24 cellular contexts compared by ENCODE assay signal in genomic region chr20:32515631-32516101, GRCh38.
DNase-seq lines count a peak whose midpoint lies in the region; ATAC-seq, FAIRE-seq and TF ChIP-seq lines count a peak whose summit lies in the region.
"Had no signal": no experiment of that assay in that cellular context is flagged by ENCODE, and none has a peak within 500 bp of the region (broad histone marks: within the 10 kb centered on the region; RNA-seq: fewer than 3 reads in every experiment).

No MANE protein-coding gene starts in this region.

- peaks cover 0 to 2% (median 0%) of the 10 kb centered on the region in 8 donors for H3K9me3 Mint-ChIP-seq in CD4-positive, alpha-beta memory T cell
- no peaks in the 10 kb centered on the region for H3K9me3 Mint-ChIP-seq in effector memory CD8-positive, alpha-beta T cell
- no peaks in the 10 kb centered on the region for H3K9me3 Mint-ChIP-seq in naive thymus-derived CD8-positive, alpha-beta T cell
- H3K9me3 Mint-ChIP-seq: activated naive CD8-positive, alpha-beta T cell treated with anti-CD3 and anti-CD28 coated beads, Interleukin-2, amount 10 ng/mL, durations not matched to agents 7 days and 5 days; activated T-helper 1 cell treated with anti-CD3 and anti-CD28 coated beads, Interleukin-12 subunit alpha, Interleukin-12 subunit beta, Interleukin-2, Interleukin-4 antibody, amounts not matched to agents 30 ng/mL and 10 ng/mL and 1 ng/mL, durations not matched to agents 14 hours and 24 hours and 36 hours had no signal

- H3K4me2 ChIP-seq in BLaER1, result peak overlapping the region; percentile 96

- TF ChIP-seq POLR2A in upper lobe of left lung (IDR thresholded peaks at IDR 0.05), result no peak

- H3K4me1 ChIP-seq in BLaER1 (peaks cover 100% of the 10 kb centered on the region), upper lobe of left lung (peaks cover 34 to 47% (median 40%) of the 10 kb centered on the region in 4 donors)
- H3K4me1 ChIP-seq in CD4-positive, alpha-beta memory T cell (ENCODE audit: insufficient read depth, low read length), result peaks cover 42% of the 10 kb centered on the region

- no peak for DNase-seq in CD4-positive, alpha-beta memory T cell
- no peak for DNase-seq in effector memory CD8-positive, alpha-beta T cell
- no peak for DNase-seq in naive thymus-derived CD8-positive, alpha-beta T cell
- DNase-seq in urothelium cell line (ENCODE audit: low spot score), result no peak
- DNase-seq in DMS 273 treated with DMSO at 0.1 percent for 48 hours (lab: John Stamatoyannopoulos, UW), result no peak
- no peak for DNase-seq in upper lobe of left lung
- no peak for DNase-seq in D341Med (ENCODE audit: low spot score)
- DNase-seq: activated CD4-positive, alpha-beta T cell treated with anti-CD3 and anti-CD28 coated beads for 1 hour; activated naive CD8-positive, alpha-beta T cell treated with anti-CD3 and anti-CD28 coated beads, Interleukin-2, amount 10 ng/mL, durations not matched to agents 7 days and 5 days; central memory CD4-positive, alpha-beta T cell; dorsolateral prefrontal cortex; GF-D8; glutamatergic neuron; KBM-7; mesendoderm; NCI-H146; NCI-H510A; NK-92 treated with Interleukin-12 subunit alpha and Interleukin-12 subunit beta, amount 100 ng/mL, for 24 hours; spleen; stimulated activated CD4-positive, alpha-beta T cell treated with anti-CD3 and anti-CD28 coated beads, Interleukin-2, amount 100 ng/mL, for 48 hours had no signal

- no peaks in the 10 kb centered on the region; the same call in 1 of the 2 replicates for H4K20me1 ChIP-seq in BLaER1

- intact Hi-C loops in CD4-positive, alpha-beta memory T cell (cut with micrococcal nuclease), result no loop called here

- peaks cover 39 to 69% (median 57%) of the 10 kb centered on the region in 4 donors for H3K4me1 Mint-ChIP-seq in CD4-positive, alpha-beta memory T cell
- H3K4me1 Mint-ChIP-seq in effector memory CD8-positive, alpha-beta T cell (ENCODE audit: low read depth in 2 of 2), result peaks cover 27 to 45% of the 10 kb centered on the region in 2 donors
- H3K4me1 Mint-ChIP-seq in naive thymus-derived CD8-positive, alpha-beta T cell, result peaks cover 39 to 73% (median 68%) of the 10 kb centered on the region in 4 donors

- peak overlapping the region in 1 of 8 donors; percentile 20 for H3K4me3 Mint-ChIP-seq in CD4-positive, alpha-beta memory T cell
- H3K4me3 Mint-ChIP-seq in effector memory CD8-positive, alpha-beta T cell, result no peak overlapping the region
- H3K4me3 Mint-ChIP-seq in naive thymus-derived CD8-positive, alpha-beta T cell, result peak overlapping the region in 8 of 10 donors; percentile 30 to 94 (median 82)
- H3K4me3 Mint-ChIP-seq: activated naive CD8-positive, alpha-beta T cell treated with anti-CD3 and anti-CD28 coated beads, Interleukin-2, amount 10 ng/mL, durations not matched to agents 7 days and 5 days; activated T-helper 1 cell treated with anti-CD3 and anti-CD28 coated beads, Interleukin-12 subunit alpha, Interleukin-12 subunit beta, Interleukin-2, Interleukin-4 antibody, amounts not matched to agents 30 ng/mL and 10 ng/mL and 1 ng/mL, durations not matched to agents 14 hours and 24 hours and 36 hours had no signal

- H3K4me3 ChIP-seq in BLaER1 (no peak overlapping the region), upper lobe of left lung (no peak overlapping the region)
- no peak overlapping the region for H3K4me3 ChIP-seq in CD4-positive, alpha-beta memory T cell (ENCODE audit: low read length in 2 of 2)
- H3K4me3 ChIP-seq: dorsolateral prefrontal cortex, right atrium auricular region, spleen had no signal

- H3K27me3 Mint-ChIP-seq in CD4-positive, alpha-beta memory T cell, result no peaks in the 10 kb centered on the region
- no peaks in the 10 kb centered on the region for H3K27me3 Mint-ChIP-seq in effector memory CD8-positive, alpha-beta T cell
- no peaks in the 10 kb centered on the region for H3K27me3 Mint-ChIP-seq in naive thymus-derived CD8-positive, alpha-beta T cell
- H3K27me3 Mint-ChIP-seq: activated naive CD8-positive, alpha-beta T cell treated with anti-CD3 and anti-CD28 coated beads, Interleukin-2, amount 10 ng/mL, durations not matched to agents 7 days and 5 days had no signal

- peak overlapping the region in 4 of 7 donors; percentile 87 to 92 (median 90) for H3K27ac Mint-ChIP-seq in CD4-positive, alpha-beta memory T cell
- H3K27ac Mint-ChIP-seq in effector memory CD8-positive, alpha-beta T cell, result peak overlapping the region; percentile 54 to 96
- H3K27ac Mint-ChIP-seq in naive thymus-derived CD8-positive, alpha-beta T cell, result peak overlapping the region; percentile 67 to 98 (median 97)

- 79 to 83% methylated on average over 8 to 10 of the region's 10 CpGs for WGBS in upper lobe of left lung, 2 donors

- H3K36me3 Mint-ChIP-seq in CD4-positive, alpha-beta memory T cell, result peaks cover 53 to 61% of the 10 kb centered on the region in 2 donors
- peaks cover 35% of the 10 kb centered on the region for H3K36me3 Mint-ChIP-seq in effector memory CD8-positive, alpha-beta T cell (ENCODE audit: insufficient read depth)
- H3K36me3 Mint-ChIP-seq in naive thymus-derived CD8-positive, alpha-beta T cell, result peaks cover 0 to 73% (median 28%) of the 10 kb centered on the region in 3 donors

- H3K27me3 ChIP-seq in BLaER1, result no peaks in the 10 kb centered on the region
- no peaks in the 10 kb centered on the region for H3K27me3 ChIP-seq in CD4-positive, alpha-beta memory T cell (ENCODE audit: insufficient read depth, low read length)
- no peaks in the 10 kb centered on the region for H3K27me3 ChIP-seq in upper lobe of left lung
- H3K27me3 ChIP-seq: dorsolateral prefrontal cortex, right atrium auricular region, spleen had no signal

- ATAC-seq in effector memory CD8-positive, alpha-beta T cell (replicated peaks), result no peak
- ATAC-seq in naive thymus-derived CD8-positive, alpha-beta T cell, result no peak
- ATAC-seq in upper lobe of left lung (ENCODE audit: low FRiP score in 2 of 2), result no peak

- H3K27ac ChIP-seq in BLaER1 (no peak overlapping the region), upper lobe of left lung (peak overlapping the region in 2 of 4 donors; percentile 77 to 81)
- no peak overlapping the region for H3K27ac ChIP-seq in CD4-positive, alpha-beta memory T cell (ENCODE audit: low read depth, low read length)
- H3K27ac ChIP-seq: epithelial cell of prostate, right atrium auricular region had no signal

- no peak for TF ChIP-seq CTCF in upper lobe of left lung (IDR thresholded peaks at IDR 0.05)

- FAIRE-seq in urothelium cell line (lab: Jason Lieb, UNC), result no peak

- TF ChIP-seq EP300 in upper lobe of left lung (IDR thresholded peaks at IDR 0.05), result no peak

- CTCF ChIA-PET in CD4-positive, alpha-beta memory T cell (lab: Charles Lee; ENCODE audit: partially characterized antibody), result interaction anchor here (0.6 to 5.4 kb wide), 7 partner anchors 10 to 668 kb away, joined by 3 to 26 read pairs (median 4); partner anchors contain the start of gene C20orf203

- H3K9me3 ChIP-seq in BLaER1 (no peaks in the 10 kb centered on the region), upper lobe of left lung (no peaks in the 10 kb centered on the region)
- H3K9me3 ChIP-seq in CD4-positive, alpha-beta memory T cell (ENCODE audit: control insufficient read depth in 1 of 2, low read length in 2 of 2), result no peaks in the 10 kb centered on the region
- H3K9me3 ChIP-seq: right atrium auricular region, spleen had no signal

- POLR2A ChIA-PET in CD4-positive, alpha-beta memory T cell (lab: Charles Lee; ENCODE audit: partially characterized antibody), result interaction anchor here (1.3 kb wide), 1 partner anchor 22 kb away, joined by 5 read pairs; no protein-coding TSS in a partner anchor
- POLR2A ChIA-PET in naive thymus-derived CD8-positive, alpha-beta T cell (lab: Charles Lee), result interaction anchor here (0.7 to 24.1 kb wide), 8 partner anchors 18 to 156 kb away, joined by 3 to 883 read pairs (median 3); no protein-coding TSS in a partner anchor

- H3K36me3 ChIP-seq in BLaER1 (peaks cover 68% of the 10 kb centered on the region), upper lobe of left lung (no peaks in the 10 kb centered on the region)
- H3K36me3 ChIP-seq in CD4-positive, alpha-beta memory T cell (ENCODE audit: insufficient read depth, low read length), result peaks cover 50% of the 10 kb centered on the region
- H3K36me3 ChIP-seq: right atrium auricular region had no signal

- no peak overlapping the region for H3K9ac ChIP-seq in BLaER1

Comparison
In these comparisons a context has a peak if more than half of its experiments do, and no peak if none do; other contexts are left out.
1. H3K4me3 Mint-ChIP-seq: peak in naive thymus-derived CD8-positive, alpha-beta T cell (8 of 10); none in effector memory CD8-positive, alpha-beta T cell (0 of 2).
2. Peak in every context shown above with its lines, with median percentiles within 50 percentile points of each other: H3K27ac Mint-ChIP-seq.